Comparison of ENCODE assay signal across 1 cellular context in the genomic region with DNA sequence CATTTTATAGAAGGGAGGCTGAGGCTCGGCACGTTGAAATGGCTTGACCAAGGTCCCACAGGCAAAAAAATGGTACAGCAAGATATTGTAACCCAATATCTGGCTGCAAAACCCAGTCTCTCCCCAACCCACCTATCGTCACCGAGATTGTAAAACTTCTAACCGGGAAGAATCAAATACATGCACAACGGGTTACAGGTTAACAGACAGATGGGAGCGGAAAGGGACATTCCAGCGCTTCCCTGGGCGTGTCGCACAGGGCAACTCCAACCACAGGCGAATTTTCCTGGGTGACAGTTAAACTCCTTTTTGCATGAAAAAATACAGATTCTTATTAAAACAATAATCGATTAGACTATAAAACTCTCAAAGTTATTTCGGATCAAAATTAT.
TF ChIP-seq lines count a peak whose summit lies in the region.

No MANE protein-coding gene starts in this region.

TF ChIP-seq in HEK293, 187 proteins besides CTCF, POLR2A, EP300 and RAD21 (continued from another document):
- TF ChIP-seq, protein P1, sequence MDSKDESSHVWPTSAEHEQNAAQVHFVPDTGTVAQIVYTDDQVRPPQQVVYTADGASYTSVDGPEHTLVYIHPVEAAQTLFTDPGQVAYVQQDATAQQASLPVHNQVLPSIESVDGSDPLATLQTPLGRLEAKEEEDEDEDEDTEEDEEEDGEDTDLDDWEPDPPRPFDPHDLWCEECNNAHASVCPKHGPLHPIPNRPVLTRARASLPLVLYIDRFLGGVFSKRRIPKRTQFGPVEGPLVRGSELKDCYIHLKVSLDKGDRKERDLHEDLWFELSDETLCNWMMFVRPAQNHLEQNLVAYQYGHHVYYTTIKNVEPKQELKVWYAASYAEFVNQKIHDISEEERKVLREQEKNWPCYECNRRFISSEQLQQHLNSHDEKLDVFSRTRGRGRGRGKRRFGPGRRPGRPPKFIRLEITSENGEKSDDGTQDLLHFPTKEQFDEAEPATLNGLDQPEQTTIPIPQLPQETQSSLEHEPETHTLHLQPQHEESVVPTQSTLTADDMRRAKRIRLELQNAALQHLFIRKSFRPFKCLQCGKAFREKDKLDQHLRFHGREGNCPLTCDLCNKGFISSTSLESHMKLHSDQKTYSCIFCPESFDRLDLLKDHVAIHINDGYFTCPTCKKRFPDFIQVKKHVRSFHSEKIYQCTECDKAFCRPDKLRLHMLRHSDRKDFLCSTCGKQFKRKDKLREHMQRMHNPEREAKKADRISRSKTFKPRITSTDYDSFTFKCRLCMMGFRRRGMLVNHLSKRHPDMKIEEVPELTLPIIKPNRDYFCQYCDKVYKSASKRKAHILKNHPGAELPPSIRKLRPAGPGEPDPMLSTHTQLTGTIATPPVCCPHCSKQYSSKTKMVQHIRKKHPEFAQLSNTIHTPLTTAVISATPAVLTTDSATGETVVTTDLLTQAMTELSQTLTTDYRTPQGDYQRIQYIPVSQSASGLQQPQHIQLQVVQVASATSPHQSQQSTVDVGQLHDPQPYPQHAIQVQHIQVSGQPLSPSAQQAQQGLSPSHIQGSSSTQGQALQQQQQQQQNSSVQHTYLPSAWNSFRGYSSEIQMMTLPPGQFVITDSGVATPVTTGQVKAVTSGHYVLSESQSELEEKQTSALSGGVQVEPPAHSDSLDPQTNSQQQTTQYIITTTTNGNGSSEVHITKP (tag by site-specific recombination; IDR thresholded peaks at IDR 0.05), result 0 out of 2 replicates have a peak, but pooled peaks have one; percentile 37
- TF ChIP-seq IKZF3 (tag by site-specific recombination; IDR thresholded peaks at IDR 0.05) (peak; percentile 46), ZNF248 (tag by site-specific recombination; IDR thresholded peaks at IDR 0.05) (no peak), ZNF132 (tag by site-specific recombination; IDR thresholded peaks at IDR 0.05; ENCODE audit: borderline replicate concordance) (no peak), PRDM1 (tag by site-specific recombination; IDR thresholded peaks at IDR 0.05) (no peak), ZNF830 (tag by site-specific recombination; IDR thresholded peaks at IDR 0.05; ENCODE audit: low read depth) (no peak)
